ENCODE assay signal across 30 cellular contexts in genomic region chr15:78372880-78373279, GRCh38. TPM values are rescaled to one million over a fixed set of nuclear protein-coding genes. Genes with fewer than 3 reads are reported as not detected.
A peak's percentile ranks its signal among the peaks of the same experiment; 100 is the strongest.
DNase-seq lines count a peak whose midpoint lies in the region; ATAC-seq and TF ChIP-seq lines count a peak whose summit lies in the region.
"Had no signal": no experiment of that assay in that cellular context is flagged by ENCODE, and none has a peak within 500 bp of the region (broad histone marks: within the 10 kb centered on the region; RNA-seq: fewer than 3 reads in every experiment).

No MANE protein-coding gene starts in this region.

- H3K4me1 ChIP-seq in breast epithelium (no peaks in the 10 kb centered on the region), liver (ENCODE audit: control insufficient read depth in 4 of 4, insufficient read depth in 4 of 4, low read length in 3 of 4) (peaks cover 17 to 25% (median 22%) of the 10 kb centered on the region in 4 donors)
- H3K4me1 ChIP-seq: esophagus squamous epithelium had no signal

- peaks cover 13% of the 10 kb centered on the region for H3K4me1 Mint-ChIP-seq in MCF 10A (ENCODE audit: insufficient read depth, unreplicated experiment)

- 43% methylated on average over 5 of the region's 5 CpGs for WGBS in liver

- POLR2A ChIA-PET in MCF 10A (lab: Yijun Ruan, JAX), result interaction anchor here (0.6 kb wide), 1 partner anchor 61 kb away, joined by 5 read pairs; no protein-coding TSS in a partner anchor

- H3K9me3 Mint-ChIP-seq in MCF 10A (ENCODE audit: unreplicated experiment), result no peaks in the 10 kb centered on the region
- H3K9me3 Mint-ChIP-seq: activated CD4-positive, alpha-beta T cell treated with anti-CD3 and anti-CD28 coated beads, Interleukin-2, amount 10 ng/mL, durations not matched to agents 24 days and 14 days; activated naive CD4-positive, alpha-beta T cell treated with anti-CD3 and anti-CD28 coated beads for 36 hours; activated T-cell treated with anti-CD3 and anti-CD28 coated beads, Interleukin-2, amount 50 U/mL, for 4 hours; effector memory CD8-positive, alpha-beta T cell; HFFc6 had no signal

- intact Hi-C loops in MCF 10A (cut with micrococcal nuclease), result no loop called here
- intact Hi-C loops in breast epithelium (cut with DNase I; ENCODE audit: low total_unique reads), result no loop called here

- H3K4me3 ChIP-seq in breast epithelium, result no peak overlapping the region
- no peak overlapping the region for H3K4me3 ChIP-seq in liver (ENCODE audit: low read depth in 1 of 3, low read length in 3 of 3)
- H3K4me3 ChIP-seq: BLaER1, esophagus squamous epithelium, gastrocnemius medialis, K562, lung, neural progenitor cell, sigmoid colon had no signal

- H3K27me3 ChIP-seq in breast epithelium (no peaks in the 10 kb centered on the region), liver (ENCODE audit: control insufficient read depth in 4 of 4, insufficient read depth in 4 of 4, low read length in 3 of 4) (no peaks in the 10 kb centered on the region)
- H3K27me3 ChIP-seq: BLaER1, gastrocnemius medialis, neural progenitor cell, sigmoid colon had no signal

- no TSS peak for BruUV-seq in MCF 10A (replicated peaks; lab: Mats Ljungman, UMichigan)

- no peak overlapping the region for H3K27ac ChIP-seq in breast epithelium
- no peak overlapping the region for H3K27ac ChIP-seq in liver (ENCODE audit: low read depth in 1 of 2, low read length in 2 of 2)
- H3K27ac ChIP-seq: BLaER1, brain microvascular endothelial cell, esophagus squamous epithelium, gastrocnemius medialis, neural progenitor cell, sigmoid colon, VCaP had no signal

- ATAC-seq in GM19397 (IDR thresholded peaks at IDR 0.05; ENCODE audit: unreplicated experiment), result no peak
- ATAC-seq: activated T-cell treated with anti-CD3 and anti-CD28 coated beads, Interleukin-2, amount 50 U/mL, for 4 hours; effector memory CD8-positive, alpha-beta T cell; gastrocnemius medialis; K562; SK-N-SH treated with all-trans-retinoic acid at 6 μM for 48 hours had no signal

- CTCF ChIA-PET in MCF 10A (lab: Yijun Ruan, JAX), result interaction anchor here (0.5 to 0.8 kb wide), 2 partner anchors 20 to 61 kb away, joined by 3 to 6 read pairs; no protein-coding TSS in a partner anchor

- no peak overlapping the region for H3K9ac ChIP-seq in liver (ENCODE audit: low read depth in 1 of 2, low read length in 2 of 2)
- H3K9ac ChIP-seq: BLaER1, neural progenitor cell had no signal

- H3K9me3 ChIP-seq in breast epithelium (no peaks in the 10 kb centered on the region), liver (ENCODE audit: control insufficient read depth in 4 of 4, low read length in 3 of 4) (no peaks in the 10 kb centered on the region)
- H3K9me3 ChIP-seq: BLaER1, esophagus squamous epithelium, gastrocnemius medialis, sigmoid colon had no signal

- no peaks in the 10 kb centered on the region for H3K27me3 Mint-ChIP-seq in MCF 10A (ENCODE audit: insufficient read depth, unreplicated experiment)

- no peaks in the 10 kb centered on the region for H3K36me3 Mint-ChIP-seq in MCF 10A (ENCODE audit: insufficient read depth, unreplicated experiment)
- H3K36me3 Mint-ChIP-seq: neural progenitor cell had no signal

- peak; percentile 6 to 13 for TF ChIP-seq RAD21 in liver (IDR thresholded peaks at IDR 0.05)

- H3K27ac Mint-ChIP-seq in MCF 10A (ENCODE audit: low read depth, unreplicated experiment), result no peak overlapping the region
- H3K27ac Mint-ChIP-seq: activated CD4-positive, alpha-beta T cell treated with anti-CD3 and anti-CD28 coated beads, Interleukin-2, amount 10 ng/mL, durations not matched to agents 24 days and 14 days; activated naive CD4-positive, alpha-beta T cell treated with anti-CD3 and anti-CD28 coated beads for 36 hours; effector memory CD8-positive, alpha-beta T cell; HFFc6; neural progenitor cell had no signal

- no peak overlapping the region for H3K4me3 Mint-ChIP-seq in MCF 10A (ENCODE audit: unreplicated experiment)
- H3K4me3 Mint-ChIP-seq: activated CD4-positive, alpha-beta T cell treated with anti-CD3 and anti-CD28 coated beads, Interleukin-2, amount 10 ng/mL, durations not matched to agents 24 days and 14 days; activated naive CD4-positive, alpha-beta T cell treated with anti-CD3 and anti-CD28 coated beads for 36 hours; activated T-cell treated with anti-CD3 and anti-CD28 coated beads, Interleukin-2, amount 50 U/mL, for 4 hours; effector memory CD8-positive, alpha-beta T cell; HFFc6 had no signal

- no peak for TF ChIP-seq CTCF in MCF 10A (IDR thresholded peaks at IDR 0.05; ENCODE audit: unreplicated experiment)
- no peak for TF ChIP-seq CTCF in breast epithelium (IDR thresholded peaks at IDR 0.05)
- TF ChIP-seq CTCF in liver (IDR thresholded peaks at IDR 0.05; ENCODE audit: low read depth, low read length, missing input control), result no peak
- TF ChIP-seq CTCF in GM13977 (IDR thresholded peaks at IDR 0.05; ENCODE audit: extremely low read depth, insufficient read depth, missing control alignments), result no peak

- in situ Hi-C loops in GM13977 (cut with MboI; ENCODE audit: low pct_unique_long_range_greater_than_20kb, low sequenced_read_pairs, unreplicated experiment), result no loop called here

- no peak for TF ChIP-seq POLR2A in breast epithelium (IDR thresholded peaks at IDR 0.05)

- H3K36me3 ChIP-seq in breast epithelium, result no peaks in the 10 kb centered on the region
- H3K36me3 ChIP-seq in liver (ENCODE audit: control insufficient read depth in 4 of 4, insufficient read depth in 3 of 4, low read depth in 1 of 4, low read length in 3 of 4), result no peaks in the 10 kb centered on the region
- H3K36me3 ChIP-seq: BLaER1, brain microvascular endothelial cell, esophagus squamous epithelium, gastrocnemius medialis, neural progenitor cell, sigmoid colon had no signal

- DNase-seq in MCF 10A (ENCODE audit: unreplicated experiment), result peak; percentile 47
- DNase-seq in breast epithelium (ENCODE audit: low spot score in 2 of 2), result no peak
- peak; percentile 20 for DNase-seq in SW480 (ENCODE audit: low spot score)
- no peak for DNase-seq in GM13977 (ENCODE audit: low spot score)
- DNase-seq in SIG-M5 treated with dmso at 0.1 percent for 504 hours (lab: John Stamatoyannopoulos, UW; ENCODE audit: unreplicated experiment), result no peak
- DNase-seq in NCI-H2081 treated with DMSO at 0.1 percent for 48 hours (lab: John Stamatoyannopoulos, UW), result no peak
- DNase-seq: activated CD4-positive, alpha-beta T cell treated with anti-CD3 and anti-CD28 coated beads, Interleukin-2, amount 10 ng/mL, durations not matched to agents 24 days and 14 days; activated naive CD4-positive, alpha-beta T cell treated with anti-CD3 and anti-CD28 coated beads for 36 hours; activated T-cell treated with anti-CD3 and anti-CD28 coated beads, Interleukin-2, amount 50 U/mL, for 4 hours; brain microvascular endothelial cell; effector memory CD8-positive, alpha-beta T cell; esophagus squamous epithelium; gastrocnemius medialis; HFFc6; kidney; MV-4-11; NCI-H146; NCI-H526 treated with DMSO at 0.1 percent for 48 hours; RPMI8226; sigmoid colon; trophoblast cell had no signal

TF ChIP-seq in liver, 16 proteins besides CTCF, POLR2A, EP300 and RAD21:
- TF ChIP-seq MAX (IDR thresholded peaks at IDR 0.05), result no peak
- TF ChIP-seq TAF1 (conservative IDR thresholded peaks at IDR 0.05), result no peak
- TF ChIP-seq FOXA1 (IDR thresholded peaks at IDR 0.05), result no peak
- no peak for TF ChIP-seq EGR1 (IDR thresholded peaks at IDR 0.05; ENCODE audit: low read depth in 2 of 2)
- peak; percentile 37 for TF ChIP-seq SP1 (IDR thresholded peaks at IDR 0.05)
- peak; percentile 79 to 83 for TF ChIP-seq HNF4A (conservative IDR thresholded peaks at IDR 0.05)
- TF ChIP-seq RXRA (IDR thresholded peaks at IDR 0.05), result peak; percentile 56 to 59
- no peak for TF ChIP-seq ATF3 (IDR thresholded peaks at IDR 0.05)
- TF ChIP-seq REST (IDR thresholded peaks at IDR 0.05), result no peak
- TF ChIP-seq NR2F2 (IDR thresholded peaks at IDR 0.05), result no peak
- peak in 1 of 2 donors; percentile 36 for TF ChIP-seq JUND (IDR thresholded peaks at IDR 0.05)
- no peak for TF ChIP-seq YY1 (IDR thresholded peaks at IDR 0.05)
- peak; percentile 32 for TF ChIP-seq HNF4G (IDR thresholded peaks at IDR 0.05)

RNA-seq across cellular contexts. Expression of gene CRABP1, which starts 32.7 kb away (rescaled TPM):
- total RNA-seq in MCF 10A (2022) (not detected in 2 replicates), breast epithelium (10 to 100 TPM in 2 of 3 donors, not detected in 1; 11.5 to 14.5 TPM), liver (not detected)
- polyA plus RNA-seq in liver, result not detected
- total RNA-seq: activated CD4-positive, alpha-beta T cell treated with anti-CD3 and anti-CD28 coated beads, Interleukin-2, amount 10 ng/mL, durations not matched to agents 24 days and 14 days; activated T-cell treated with anti-CD3 and anti-CD28 coated beads, Interleukin-2, amount 50 U/mL, for 4 hours; esophagus squamous epithelium; gastrocnemius medialis; HFFc6; kidney; posterior vena cava had no signal
- polyA plus RNA-seq: K562, lung had no signal

Comparison
In these comparisons a context has a peak if more than half of its experiments do, and no peak if none do; other contexts are left out.
1. DNase-seq: peak in MCF 10A (single experiment) and SW480 (single experiment); none in breast epithelium (0 of 2), GM13977 (single experiment), SIG-M5 treated with dmso at 0.1 percent for 504 hours (single experiment) and NCI-H2081 treated with DMSO at 0.1 percent for 48 hours (single experiment).